In genomic region chr17:58387834-58388233, GRCh38 we compare ENCODE assay signal across 1 cellular context.
TF ChIP-seq lines count a peak whose summit lies in the region.

No MANE protein-coding gene starts in this region.

TF ChIP-seq in GM23338, 12 proteins besides CTCF, POLR2A, EP300 and RAD21:
- TF ChIP-seq, protein P1, sequence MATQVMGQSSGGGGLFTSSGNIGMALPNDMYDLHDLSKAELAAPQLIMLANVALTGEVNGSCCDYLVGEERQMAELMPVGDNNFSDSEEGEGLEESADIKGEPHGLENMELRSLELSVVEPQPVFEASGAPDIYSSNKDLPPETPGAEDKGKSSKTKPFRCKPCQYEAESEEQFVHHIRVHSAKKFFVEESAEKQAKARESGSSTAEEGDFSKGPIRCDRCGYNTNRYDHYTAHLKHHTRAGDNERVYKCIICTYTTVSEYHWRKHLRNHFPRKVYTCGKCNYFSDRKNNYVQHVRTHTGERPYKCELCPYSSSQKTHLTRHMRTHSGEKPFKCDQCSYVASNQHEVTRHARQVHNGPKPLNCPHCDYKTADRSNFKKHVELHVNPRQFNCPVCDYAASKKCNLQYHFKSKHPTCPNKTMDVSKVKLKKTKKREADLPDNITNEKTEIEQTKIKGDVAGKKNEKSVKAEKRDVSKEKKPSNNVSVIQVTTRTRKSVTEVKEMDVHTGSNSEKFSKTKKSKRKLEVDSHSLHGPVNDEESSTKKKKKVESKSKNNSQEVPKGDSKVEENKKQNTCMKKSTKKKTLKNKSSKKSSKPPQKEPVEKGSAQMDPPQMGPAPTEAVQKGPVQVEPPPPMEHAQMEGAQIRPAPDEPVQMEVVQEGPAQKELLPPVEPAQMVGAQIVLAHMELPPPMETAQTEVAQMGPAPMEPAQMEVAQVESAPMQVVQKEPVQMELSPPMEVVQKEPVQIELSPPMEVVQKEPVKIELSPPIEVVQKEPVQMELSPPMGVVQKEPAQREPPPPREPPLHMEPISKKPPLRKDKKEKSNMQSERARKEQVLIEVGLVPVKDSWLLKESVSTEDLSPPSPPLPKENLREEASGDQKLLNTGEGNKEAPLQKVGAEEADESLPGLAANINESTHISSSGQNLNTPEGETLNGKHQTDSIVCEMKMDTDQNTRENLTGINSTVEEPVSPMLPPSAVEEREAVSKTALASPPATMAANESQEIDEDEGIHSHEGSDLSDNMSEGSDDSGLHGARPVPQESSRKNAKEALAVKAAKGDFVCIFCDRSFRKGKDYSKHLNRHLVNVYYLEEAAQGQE (IDR thresholded peaks at IDR 0.05; ENCODE audit: unreplicated experiment), result no peak
- TF ChIP-seq JUNB (IDR thresholded peaks at IDR 0.05; ENCODE audit: unreplicated experiment) (no peak), ZNF114 (CRISPR knock-in tag; IDR thresholded peaks at IDR 0.05) (no peak), EZH2 (IDR thresholded peaks at IDR 0.05; ENCODE audit: low read depth, unreplicated experiment) (no peak), ZNF331 (CRISPR knock-in tag; IDR thresholded peaks at IDR 0.05; ENCODE audit: low read depth) (no peak), NANOG (IDR thresholded peaks at IDR 0.05; ENCODE audit: borderline replicate concordance) (no peak), STAT1 (IDR thresholded peaks at IDR 0.05; ENCODE audit: unreplicated experiment) (no peak), POLR2AphosphoS5 (IDR thresholded peaks at IDR 0.05; ENCODE audit: low read depth) (no peak), ZNF462 (CRISPR knock-in tag; IDR thresholded peaks at IDR 0.05) (no peak), CREB1 (CRISPR knock-in tag; IDR thresholded peaks at IDR 0.05; ENCODE audit: low read depth) (no peak), EZH2phosphoT487 (IDR thresholded peaks at IDR 0.05; ENCODE audit: unreplicated experiment) (no peak)
- TF ChIP-seq, protein P2, sequence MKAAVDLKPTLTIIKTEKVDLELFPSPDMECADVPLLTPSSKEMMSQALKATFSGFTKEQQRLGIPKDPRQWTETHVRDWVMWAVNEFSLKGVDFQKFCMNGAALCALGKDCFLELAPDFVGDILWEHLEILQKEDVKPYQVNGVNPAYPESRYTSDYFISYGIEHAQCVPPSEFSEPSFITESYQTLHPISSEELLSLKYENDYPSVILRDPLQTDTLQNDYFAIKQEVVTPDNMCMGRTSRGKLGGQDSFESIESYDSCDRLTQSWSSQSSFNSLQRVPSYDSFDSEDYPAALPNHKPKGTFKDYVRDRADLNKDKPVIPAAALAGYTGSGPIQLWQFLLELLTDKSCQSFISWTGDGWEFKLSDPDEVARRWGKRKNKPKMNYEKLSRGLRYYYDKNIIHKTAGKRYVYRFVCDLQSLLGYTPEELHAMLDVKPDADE (IDR thresholded peaks at IDR 0.05), result no peak
